19 cellular contexts compared by ENCODE assay signal in genomic region chr7:66246549-66247171, GRCh38.
"Had no signal": no experiment of that assay in that cellular context is flagged by ENCODE, and none has a peak within 500 bp of the region (broad histone marks: within the 10 kb centered on the region; RNA-seq: fewer than 3 reads in every experiment).

No MANE protein-coding gene starts in this region.

- H3K4me3 Mint-ChIP-seq: activated CD4-positive, alpha-beta memory T cell treated with anti-CD3 and anti-CD28 coated beads for 36 hours; activated CD8-positive, alpha-beta memory T cell treated with anti-CD3 and anti-CD28 coated beads, Interleukin-2, amount 10 ng/mL, durations not matched to agents 7 days and 5 days; activated naive CD4-positive, alpha-beta T cell treated with anti-CD3 and anti-CD28 coated beads, Interleukin-2, amount 50 U/mL, for 24 hours; naive thymus-derived CD4-positive, alpha-beta T cell; stimulated activated naive CD8-positive, alpha-beta T cell treated with anti-CD3 and anti-CD28 coated beads, Interleukin-15, Interleukin-2, amounts not matched to agents 100 ng/mL and 50 ng/mL, for 24 hours had no signal

- H3K36me3 ChIP-seq: gastroesophageal sphincter, left lung, suprapubic skin, WERI-Rb-1 had no signal

- H3K4me3 ChIP-seq: gastroesophageal sphincter, left lung, suprapubic skin had no signal

- H3K4me1 ChIP-seq: gastroesophageal sphincter, suprapubic skin had no signal

- ATAC-seq: activated CD8-positive, alpha-beta memory T cell treated with anti-CD3 and anti-CD28 coated beads, Interleukin-2, amount 10 ng/mL, durations not matched to agents 7 days and 5 days; gastroesophageal sphincter; left lung; naive thymus-derived CD4-positive, alpha-beta T cell; right cardiac atrium; SK-N-SH treated with all-trans-retinoic acid at 6 μM for 48 hours had no signal

- H3K27ac Mint-ChIP-seq: activated CD4-positive, alpha-beta memory T cell treated with anti-CD3 and anti-CD28 coated beads for 36 hours; activated CD8-positive, alpha-beta memory T cell treated with anti-CD3 and anti-CD28 coated beads, Interleukin-2, amount 10 ng/mL, durations not matched to agents 7 days and 5 days; activated naive CD4-positive, alpha-beta T cell treated with anti-CD3 and anti-CD28 coated beads, Interleukin-2, amount 50 U/mL, for 24 hours; naive thymus-derived CD4-positive, alpha-beta T cell; progenitor cell of endocrine pancreas; stimulated activated naive CD8-positive, alpha-beta T cell treated with anti-CD3 and anti-CD28 coated beads, Interleukin-15, Interleukin-2, amounts not matched to agents 100 ng/mL and 50 ng/mL, for 24 hours had no signal

- H3K27ac ChIP-seq: gastroesophageal sphincter, left lung, suprapubic skin, WERI-Rb-1 had no signal

- H3K9me3 Mint-ChIP-seq: activated CD4-positive, alpha-beta memory T cell treated with anti-CD3 and anti-CD28 coated beads for 36 hours; activated naive CD4-positive, alpha-beta T cell treated with anti-CD3 and anti-CD28 coated beads, Interleukin-2, amount 50 U/mL, for 24 hours; naive thymus-derived CD4-positive, alpha-beta T cell; stimulated activated naive CD8-positive, alpha-beta T cell treated with anti-CD3 and anti-CD28 coated beads, Interleukin-15, Interleukin-2, amounts not matched to agents 100 ng/mL and 50 ng/mL, for 24 hours had no signal

- H3K27me3 ChIP-seq: gastroesophageal sphincter, left lung, suprapubic skin had no signal

- H3K4me1 Mint-ChIP-seq: activated CD8-positive, alpha-beta memory T cell treated with anti-CD3 and anti-CD28 coated beads, Interleukin-2, amount 10 ng/mL, durations not matched to agents 7 days and 5 days; activated naive CD4-positive, alpha-beta T cell treated with anti-CD3 and anti-CD28 coated beads, Interleukin-2, amount 50 U/mL, for 24 hours; naive thymus-derived CD4-positive, alpha-beta T cell had no signal

- DNase-seq: activated CD4-positive, alpha-beta memory T cell treated with anti-CD3 and anti-CD28 coated beads for 36 hours; activated CD8-positive, alpha-beta memory T cell treated with anti-CD3 and anti-CD28 coated beads, Interleukin-2, amount 10 ng/mL, durations not matched to agents 7 days and 5 days; activated T-cell treated with anti-CD3 and anti-CD28 coated beads, Interleukin-2, amount 50 U/mL, for 1 hour; central memory CD4-positive, alpha-beta T cell; cortex of kidney; effector CD8-positive, alpha-beta T cell; islet precursor cell; left lung; naive thymus-derived CD4-positive, alpha-beta T cell; right cardiac atrium; T-helper 1 cell; T1000; WERI-Rb-1 had no signal

- H3K36me3 Mint-ChIP-seq: activated CD4-positive, alpha-beta memory T cell treated with anti-CD3 and anti-CD28 coated beads for 36 hours; activated CD8-positive, alpha-beta memory T cell treated with anti-CD3 and anti-CD28 coated beads, Interleukin-2, amount 10 ng/mL, durations not matched to agents 7 days and 5 days; activated naive CD4-positive, alpha-beta T cell treated with anti-CD3 and anti-CD28 coated beads, Interleukin-2, amount 50 U/mL, for 24 hours had no signal

- H3K9me3 ChIP-seq: gastroesophageal sphincter, left lung, suprapubic skin had no signal

- H3K27me3 Mint-ChIP-seq: activated CD4-positive, alpha-beta memory T cell treated with anti-CD3 and anti-CD28 coated beads for 36 hours; activated CD8-positive, alpha-beta memory T cell treated with anti-CD3 and anti-CD28 coated beads, Interleukin-2, amount 10 ng/mL, durations not matched to agents 7 days and 5 days; activated naive CD4-positive, alpha-beta T cell treated with anti-CD3 and anti-CD28 coated beads, Interleukin-2, amount 50 U/mL, for 24 hours; naive thymus-derived CD4-positive, alpha-beta T cell; progenitor cell of endocrine pancreas; stimulated activated naive CD8-positive, alpha-beta T cell treated with anti-CD3 and anti-CD28 coated beads, Interleukin-15, Interleukin-2, amounts not matched to agents 100 ng/mL and 50 ng/mL, for 24 hours had no signal
